ENCODE assay signal across 10 cellular contexts in the genomic region with DNA sequence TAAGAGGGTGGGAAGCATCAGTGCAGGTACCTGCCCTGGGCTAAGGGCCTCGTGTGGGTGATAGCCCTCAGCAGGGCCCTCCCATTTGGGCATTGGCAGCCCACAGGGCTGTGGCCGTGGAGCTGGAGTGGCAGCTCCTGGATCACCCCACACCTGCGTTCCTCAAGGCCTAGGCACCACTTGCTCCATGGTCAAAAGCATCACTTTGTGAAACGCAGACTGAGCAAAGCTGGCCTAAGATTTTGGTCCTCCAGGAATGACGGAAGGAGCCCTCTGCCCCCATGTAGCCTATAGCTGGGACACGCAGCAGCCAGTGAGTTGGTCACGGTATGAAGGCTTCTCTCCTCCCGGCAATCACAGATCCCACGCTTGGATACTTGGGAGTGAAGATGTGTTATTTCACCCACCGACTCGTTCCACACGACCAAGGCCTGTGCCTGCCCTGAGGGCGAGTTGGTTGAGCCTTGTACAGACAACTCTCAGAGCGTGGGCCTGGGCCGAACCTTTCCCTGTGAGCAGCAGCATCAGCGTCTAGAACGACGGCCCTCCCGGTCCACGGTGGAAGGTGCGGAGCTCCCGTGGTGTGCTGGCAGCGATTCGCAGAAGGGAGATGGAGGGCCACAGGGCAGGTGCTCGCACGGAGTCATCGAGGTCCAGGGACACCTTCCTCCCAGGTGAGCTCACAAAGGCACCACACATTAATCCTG. TPM values are rescaled to one million over a fixed set of nuclear protein-coding genes. Genes with fewer than 3 reads are reported as not detected.
DNase-seq lines count a peak whose midpoint lies in the region; ATAC-seq, FAIRE-seq and TF ChIP-seq lines count a peak whose summit lies in the region.
"Had no signal": no experiment of that assay in that cellular context is flagged by ENCODE, and none has a peak within 500 bp of the region (broad histone marks: within the 10 kb centered on the region; RNA-seq: fewer than 3 reads in every experiment).

No MANE protein-coding gene starts in this region.

- H3K36me3 ChIP-seq in esophagus muscularis mucosa (no peaks in the 10 kb centered on the region), pancreas (no peaks in the 10 kb centered on the region)

- H3K27me3 Mint-ChIP-seq in natural killer cell (ENCODE audit: low read depth in 2 of 2) = peaks cover 13 to 21% of the 10 kb centered on the region in 2 donors
- H3K27me3 Mint-ChIP-seq in natural killer cell treated with Interleukin-12 subunit alpha and Interleukin-12 subunit beta and Interleukin-15 and Interleukin-18, amount 100 ng/mL, for 72 hours = peaks cover 8 to 24% of the 10 kb centered on the region in 2 donors

- H3K4me3 Mint-ChIP-seq in natural killer cell = peak overlapping the region; percentile 22
- H3K4me3 Mint-ChIP-seq in natural killer cell treated with Interleukin-12 subunit alpha and Interleukin-12 subunit beta and Interleukin-15 and Interleukin-18, amount 100 ng/mL, for 72 hours = no peak overlapping the region
- H3K4me3 Mint-ChIP-seq in stimulated activated effector memory CD8-positive, alpha-beta T cell treated with anti-CD3 and anti-CD28 coated beads, Interleukin-12 subunit alpha, Interleukin-12 subunit beta, amount 100 ng/mL, for 72 hours = no peak overlapping the region

- intact Hi-C loops in natural killer cell (cut with micrococcal nuclease) = no loop called here
- intact Hi-C loops in esophagus muscularis mucosa (cut with DNase I) = no loop called here
- intact Hi-C loops in pancreas (cut with DNase I) = no loop called here

- ATAC-seq in natural killer cell (no peak), pancreas (peak in 3 of 4 donors; percentile 3 to 10 (median 7)), HG03139 (IDR thresholded peaks at IDR 0.05; ENCODE audit: unreplicated experiment) (no peak)
- ATAC-seq in natural killer cell treated with Interleukin-12 subunit alpha and Interleukin-12 subunit beta and Interleukin-15 and Interleukin-18, amount 100 ng/mL, for 72 hours = no peak
- no peak for ATAC-seq in stimulated activated effector memory CD8-positive, alpha-beta T cell treated with anti-CD3 and anti-CD28 coated beads, Interleukin-12 subunit alpha, Interleukin-12 subunit beta, amount 100 ng/mL, for 72 hours

- H3K27ac Mint-ChIP-seq in natural killer cell = peak overlapping the region in 1 of 2 donors; percentile 25
- H3K27ac Mint-ChIP-seq in natural killer cell treated with Interleukin-12 subunit alpha and Interleukin-12 subunit beta and Interleukin-15 and Interleukin-18, amount 100 ng/mL, for 72 hours = peak overlapping the region in 1 of 2 donors; percentile 11
- H3K27ac Mint-ChIP-seq in stimulated activated effector memory CD8-positive, alpha-beta T cell treated with anti-CD3 and anti-CD28 coated beads, Interleukin-12 subunit alpha, Interleukin-12 subunit beta, amount 100 ng/mL, for 72 hours = no peak overlapping the region

- peaks cover 5 to 13% of the 10 kb centered on the region in 2 donors for H3K9me3 Mint-ChIP-seq in natural killer cell
- H3K9me3 Mint-ChIP-seq in natural killer cell treated with Interleukin-12 subunit alpha and Interleukin-12 subunit beta and Interleukin-15 and Interleukin-18, amount 100 ng/mL, for 72 hours = peaks cover 10% of the 10 kb centered on the region
- H3K9me3 Mint-ChIP-seq in stimulated activated effector memory CD8-positive, alpha-beta T cell treated with anti-CD3 and anti-CD28 coated beads, Interleukin-12 subunit alpha, Interleukin-12 subunit beta, amount 100 ng/mL, for 72 hours = peaks cover 14% of the 10 kb centered on the region

- H3K4me1 Mint-ChIP-seq in natural killer cell = peaks cover 0 to 9% of the 10 kb centered on the region in 2 donors
- H3K4me1 Mint-ChIP-seq in natural killer cell treated with Interleukin-12 subunit alpha and Interleukin-12 subunit beta and Interleukin-15 and Interleukin-18, amount 100 ng/mL, for 72 hours (ENCODE audit: low read depth in 2 of 2) = peaks cover 13% of the 10 kb centered on the region in 2 donors
- peaks cover 22% of the 10 kb centered on the region for H3K4me1 Mint-ChIP-seq in stimulated activated effector memory CD8-positive, alpha-beta T cell treated with anti-CD3 and anti-CD28 coated beads, Interleukin-12 subunit alpha, Interleukin-12 subunit beta, amount 100 ng/mL, for 72 hours

- H3K4me3 ChIP-seq in esophagus muscularis mucosa (no peak overlapping the region), pancreas (peak overlapping the region in 2 of 4 donors; percentile 42)

- H3K9me3 ChIP-seq in esophagus muscularis mucosa (no peaks in the 10 kb centered on the region), pancreas (no peaks in the 10 kb centered on the region)

- no peaks in the 10 kb centered on the region for H3K27me3 ChIP-seq in esophagus muscularis mucosa
- H3K27me3 ChIP-seq in pancreas = no peaks in the 10 kb centered on the region

- no peak for FAIRE-seq in pancreas (lab: Jason Lieb, UNC)

- peaks cover 21% of the 10 kb centered on the region for H3K36me3 Mint-ChIP-seq in natural killer cell
- peaks cover 31% of the 10 kb centered on the region for H3K36me3 Mint-ChIP-seq in natural killer cell treated with Interleukin-12 subunit alpha and Interleukin-12 subunit beta and Interleukin-15 and Interleukin-18, amount 100 ng/mL, for 72 hours
- H3K36me3 Mint-ChIP-seq in stimulated activated effector memory CD8-positive, alpha-beta T cell treated with anti-CD3 and anti-CD28 coated beads, Interleukin-12 subunit alpha, Interleukin-12 subunit beta, amount 100 ng/mL, for 72 hours = no peaks in the 10 kb centered on the region

- H3K4me1 ChIP-seq in esophagus muscularis mucosa (peaks cover 15 to 39% (median 38%) of the 10 kb centered on the region in 4 donors), pancreas (peaks cover 0 to 9% (median 4%) of the 10 kb centered on the region in 3 donors)

- DNase-seq in natural killer cell (no peak), esophagus muscularis mucosa (ENCODE audit: extremely low spot score) (peak; percentile 86), pancreas (peak in 1 of 6 donors; percentile 79), NCI-H526 (lab: John Stamatoyannopoulos, UW) (no peak), DMS79 treated with DMSO at 0.1 percent for 48 hours (lab: John Stamatoyannopoulos, UW) (no peak)
- DNase-seq in natural killer cell treated with Interleukin-12 subunit alpha and Interleukin-12 subunit beta and Interleukin-15 and Interleukin-18, amount 100 ng/mL, for 72 hours (ENCODE audit: low spot score) = no peak
- DNase-seq in stimulated activated effector memory CD8-positive, alpha-beta T cell treated with anti-CD3 and anti-CD28 coated beads, Interleukin-12 subunit alpha, Interleukin-12 subunit beta, amount 100 ng/mL, for 72 hours (ENCODE audit: low spot score in 2 of 2) = no peak
- DNase-seq: cortex of kidney, OCI-M1 had no signal

- TF ChIP-seq CTCF in natural killer cell (IDR thresholded peaks at IDR 0.05) (no peak), esophagus muscularis mucosa (IDR thresholded peaks at IDR 0.05) (no peak), pancreas (IDR thresholded peaks at IDR 0.05) (no peak)

- WGBS in esophagus muscularis mucosa = 91% methylated on average over 17 of the region's 27 CpGs
- WGBS in pancreas, 2 donors = 92 to 97% methylated on average over 27 of the region's 27 CpGs

- TF ChIP-seq EP300 in esophagus muscularis mucosa (IDR thresholded peaks at IDR 0.05) = no peak

- TF ChIP-seq POLR2A in esophagus muscularis mucosa (IDR thresholded peaks at IDR 0.05; ENCODE audit: low read depth) = no peak

- peak overlapping the region; percentile 85 to 94 (median 88) for H3K27ac ChIP-seq in esophagus muscularis mucosa (replicated peaks in 1 of 4)
- peak overlapping the region in 2 of 4 donors; percentile 35 to 44 for H3K27ac ChIP-seq in pancreas

RNA-seq across cellular contexts. Expression of gene THBS2, which starts 39.7 kb away (rescaled TPM):
- not detected for total RNA-seq in natural killer cell
- total RNA-seq in natural killer cell treated with Interleukin-12 subunit alpha and Interleukin-12 subunit beta and Interleukin-15 and Interleukin-18, amount 100 ng/mL, for 72 hours = not detected
- total RNA-seq in esophagus muscularis mucosa = 10 to 100 TPM; 25.7 to 36.4 (median 28.8) TPM
- 10 to 100 TPM in 2 of 6 donors, 1 to 10 TPM in 4; 2.1 to 39.4 (median 3.6) TPM for total RNA-seq in pancreas
- polyA plus RNA-seq in pancreas = 1 to 10 TPM in 1 of 2 donors, under 1 TPM in 1; 0.96 to 1.7 TPM

Comparison
In these comparisons a context has a peak if more than half of its experiments do, and no peak if none do; other contexts are left out.
1. ATAC-seq: peak in pancreas (3 of 4); none in natural killer cell (0 of 3), natural killer cell treated with Interleukin-12 subunit alpha and Interleukin-12 subunit beta and Interleukin-15 and Interleukin-18, amount 100 ng/mL, for 72 hours (0 of 2), HG03139 (single experiment) and stimulated activated effector memory CD8-positive, alpha-beta T cell treated with anti-CD3 and anti-CD28 coated beads, Interleukin-12 subunit alpha, Interleukin-12 subunit beta, amount 100 ng/mL, for 72 hours (single experiment).